In genomic region chr16:11349599-11350276, GRCh38 we compare ENCODE assay signal across 10 cellular contexts. TPM values are rescaled to one million over a fixed set of nuclear protein-coding genes. Genes with fewer than 3 reads are reported as not detected.
DNase-seq lines count a peak whose midpoint lies in the region; ATAC-seq and TF ChIP-seq lines count a peak whose summit lies in the region.
"Had no signal": no experiment of that assay in that cellular context is flagged by ENCODE, and none has a peak within 500 bp of the region (broad histone marks: within the 10 kb centered on the region; RNA-seq: fewer than 3 reads in every experiment).

No MANE protein-coding gene starts in this region.

- CTCF ChIA-PET in SK-N-SH (lab: Yijun Ruan, JAX), result interaction anchor here (2.2 kb wide), 2 partner anchors 22 to 93 kb away, joined by 5 to 6 read pairs; partner anchors contain the start of gene SOCS1

- H3K9me3 Mint-ChIP-seq in endothelial cell (ENCODE audit: unreplicated experiment), result no peaks in the 10 kb centered on the region
- H3K9me3 Mint-ChIP-seq: memory B cell had no signal

- H3K4me3 Mint-ChIP-seq in endothelial cell (ENCODE audit: unreplicated experiment), result no peak overlapping the region
- H3K4me3 Mint-ChIP-seq: memory B cell had no signal

- DNase-seq in SK-N-SH, result no peak
- peak; percentile 13 for DNase-seq in cerebellum (ENCODE audit: low spot score)
- peak; percentile 51 for DNase-seq in lung (ENCODE audit: low spot score)
- DNase-seq in endothelial cell (ENCODE audit: low spot score), result no peak
- DNase-seq in NCI-H748 treated with DMSO at 0.1 percent for 48 hours (lab: John Stamatoyannopoulos, UW), result no peak

- no peaks in the 10 kb centered on the region for H3K36me3 Mint-ChIP-seq in endothelial cell (ENCODE audit: low read depth, unreplicated experiment)
- H3K36me3 Mint-ChIP-seq: memory B cell had no signal

- peak overlapping the region; percentile 72; the same call in 1 of the 2 replicates for H3K4me2 ChIP-seq in SK-N-SH
- H3K4me2 ChIP-seq: A549 had no signal

- TF ChIP-seq CTCF in SK-N-SH (IDR thresholded peaks at IDR 0.05) (no peak), lung (IDR thresholded peaks at IDR 0.05; ENCODE audit: control extremely low read depth, extremely low read depth) (no peak), endothelial cell (IDR thresholded peaks at IDR 0.05; ENCODE audit: unreplicated experiment) (no peak)

- ATAC-seq in SK-N-SH treated with all-trans-retinoic acid at 6 μM for 48 hours (no peak), lung (ENCODE audit: insufficient read depth, low FRiP score) (peak; percentile 38), HG02642 (IDR thresholded peaks at IDR 0.05; ENCODE audit: poor library complexity, unreplicated experiment) (no peak)
- ATAC-seq: A549 had no signal

- H3K9me2 ChIP-seq in SK-N-SH, result no peaks in the 10 kb centered on the region

- no peak for TF ChIP-seq EP300 in SK-N-SH (IDR thresholded peaks at IDR 0.05; ENCODE audit: borderline replicate concordance in 1 of 2, low read depth in 1 of 2, low read length in 1 of 2)

- H3K27ac Mint-ChIP-seq in endothelial cell (ENCODE audit: unreplicated experiment), result no peak overlapping the region
- H3K27ac Mint-ChIP-seq: memory B cell had no signal

- no peaks in the 10 kb centered on the region for H3K27me3 Mint-ChIP-seq in endothelial cell (ENCODE audit: unreplicated experiment)
- H3K27me3 Mint-ChIP-seq: memory B cell had no signal

- peaks cover 13 to 19% of the 10 kb centered on the region in 2 experiments for H3K4me1 ChIP-seq in SK-N-SH (ENCODE audit: control insufficient read depth in 1 of 2, insufficient read depth in 2 of 2, low read depth in 1 of 2, low read length in 1 of 2)
- peaks cover 0 to 11% of the 10 kb centered on the region in 2 donors for H3K4me1 ChIP-seq in lung (ENCODE audit: control insufficient read depth in 2 of 2, insufficient read depth in 2 of 2, low read length in 2 of 2)
- no peaks in the 10 kb centered on the region for H3K4me1 ChIP-seq in urinary bladder (ENCODE audit: insufficient read depth)

- no peaks in the 10 kb centered on the region for H3K27me3 ChIP-seq in SK-N-SH (ENCODE audit: insufficient read depth)
- H3K27me3 ChIP-seq in lung (ENCODE audit: control insufficient read depth, insufficient read depth), result no peaks in the 10 kb centered on the region

- H3K27ac ChIP-seq in SK-N-SH (ENCODE audit: low read depth in 2 of 2, low read length in 1 of 2) (peak overlapping the region; percentile 86 to 92), lung (ENCODE audit: low read depth in 1 of 2, low read length in 1 of 2) (peak overlapping the region in 1 of 2 donors; percentile 55), urinary bladder (ENCODE audit: low read depth) (peak overlapping the region; percentile 39)
- H3K27ac ChIP-seq: A549 had no signal

- peaks cover 25% of the 10 kb centered on the region for H3F3A ChIP-seq in SK-N-SH (replicated peaks; ENCODE audit: insufficient read depth)

- no peak overlapping the region for H3K4me3 ChIP-seq in SK-N-SH (ENCODE audit: low read depth in 2 of 2, low read length in 1 of 2)
- no peak overlapping the region for H3K4me3 ChIP-seq in lung
- H3K4me3 ChIP-seq in urinary bladder (ENCODE audit: low read depth, low read length), result no peak overlapping the region
- H3K4me3 ChIP-seq: A549 had no signal

- no peak overlapping the region for H2AFZ ChIP-seq in SK-N-SH (ENCODE audit: low read depth)

- H3K9me3 ChIP-seq in SK-N-SH, result no peaks in the 10 kb centered on the region
- H3K9me3 ChIP-seq in lung (ENCODE audit: control insufficient read depth in 2 of 2, insufficient read depth in 1 of 2, low read length in 1 of 2), result no peaks in the 10 kb centered on the region
- H3K9me3 ChIP-seq: A549 had no signal

- H3K36me3 ChIP-seq in SK-N-SH (replicated peaks in 1 of 2; ENCODE audit: control insufficient read depth in 1 of 2, insufficient read depth in 2 of 2, low read length in 1 of 2) (no peaks in the 10 kb centered on the region), lung (ENCODE audit: control insufficient read depth in 2 of 2, insufficient read depth in 2 of 2, low read length in 2 of 2) (no peaks in the 10 kb centered on the region), urinary bladder (ENCODE audit: insufficient read depth) (no peaks in the 10 kb centered on the region)

- POLR2A ChIA-PET in SK-N-SH (lab: Yijun Ruan, JAX), result no interaction called here

- TF ChIP-seq RAD21 in SK-N-SH (IDR thresholded peaks at IDR 0.05; ENCODE audit: low read length), result no peak

- 71% methylated on average over 14 of the region's 14 CpGs for WGBS in SK-N-SH (ENCODE audit: low lambda C conversion rate)
- WGBS in lung, 2 donors, result 16 to 29% methylated on average over 14 of the region's 14 CpGs
- 20% methylated on average over 14 of the region's 14 CpGs for WGBS in urinary bladder

- H3K79me2 ChIP-seq in SK-N-SH (ENCODE audit: insufficient read depth), result peaks cover 56% of the 10 kb centered on the region

- H3K4me1 Mint-ChIP-seq in endothelial cell (ENCODE audit: unreplicated experiment), result peaks cover 4% of the 10 kb centered on the region

- no peaks in the 10 kb centered on the region for H4K20me1 ChIP-seq in SK-N-SH (ENCODE audit: insufficient read depth)

- no peak overlapping the region; the same call in 1 of the 2 replicates for H3K9ac ChIP-seq in SK-N-SH

TF ChIP-seq in SK-N-SH, 30 proteins besides CTCF, POLR2A, EP300 and RAD21 (continues in another document):
- TF ChIP-seq REST (IDR thresholded peaks at IDR 0.05; ENCODE audit: low read depth, low read length) (no peak), EZH2phosphoT487 (IDR thresholded peaks at IDR 0.05; ENCODE audit: borderline replicate concordance, low read depth) (no peak), RCOR1 (IDR thresholded peaks at IDR 0.05; ENCODE audit: low read length) (no peak)

TF ChIP-seq in SK-N-SH treated with all-trans-retinoic acid at 6 μM for 48 hours, 23 proteins besides CTCF, POLR2A, EP300 and RAD21:
- TF ChIP-seq ZFP30 (CRISPR knock-in tag; IDR thresholded peaks at IDR 0.05) (no peak), ZNF8 (CRISPR knock-in tag; IDR thresholded peaks at IDR 0.05) (no peak), TSHZ2 (CRISPR knock-in tag; IDR thresholded peaks at IDR 0.05) (no peak), CSDC2 (CRISPR knock-in tag; IDR thresholded peaks at IDR 0.05) (no peak)

RNA-seq across cellular contexts. Expression of gene RMI2, which starts 4.5 kb away (rescaled TPM):
- 5.6 and 8.5 TPM in 2 replicates for polyA plus RNA-seq in SK-N-SH (2012; rRNA removed)
- polyA plus RNA-seq in SK-N-SH (2012; cell fraction: cytosol; rRNA removed), result 11.5 and 13.0 TPM in 2 replicates
- 4.5 and 5.8 TPM in 2 replicates for polyA plus RNA-seq in SK-N-SH (2012; cell fraction: nucleus; rRNA removed)
- 7.2 TPM for total RNA-seq in cerebellum
- 1 to 10 TPM; 4.4 to 4.6 TPM for total RNA-seq in lung
- polyA plus RNA-seq in lung, result 1 to 10 TPM; 2.5 to 7.2 TPM
- 14.3 TPM for total RNA-seq in urinary bladder
- 2.2 TPM for polyA plus RNA-seq in urinary bladder
- 10.5 TPM for total RNA-seq in endothelial cell (ENCODE audit: unreplicated experiment)

Comparison
In these comparisons a context has a peak if more than half of its experiments do, and no peak if none do; other contexts are left out.
1. DNase-seq: peak in cerebellum (single experiment) and lung (single experiment); none in SK-N-SH (single experiment), endothelial cell (single experiment) and NCI-H748 treated with DMSO at 0.1 percent for 48 hours (single experiment).